8 cellular contexts compared by ENCODE assay signal in the genomic region with DNA sequence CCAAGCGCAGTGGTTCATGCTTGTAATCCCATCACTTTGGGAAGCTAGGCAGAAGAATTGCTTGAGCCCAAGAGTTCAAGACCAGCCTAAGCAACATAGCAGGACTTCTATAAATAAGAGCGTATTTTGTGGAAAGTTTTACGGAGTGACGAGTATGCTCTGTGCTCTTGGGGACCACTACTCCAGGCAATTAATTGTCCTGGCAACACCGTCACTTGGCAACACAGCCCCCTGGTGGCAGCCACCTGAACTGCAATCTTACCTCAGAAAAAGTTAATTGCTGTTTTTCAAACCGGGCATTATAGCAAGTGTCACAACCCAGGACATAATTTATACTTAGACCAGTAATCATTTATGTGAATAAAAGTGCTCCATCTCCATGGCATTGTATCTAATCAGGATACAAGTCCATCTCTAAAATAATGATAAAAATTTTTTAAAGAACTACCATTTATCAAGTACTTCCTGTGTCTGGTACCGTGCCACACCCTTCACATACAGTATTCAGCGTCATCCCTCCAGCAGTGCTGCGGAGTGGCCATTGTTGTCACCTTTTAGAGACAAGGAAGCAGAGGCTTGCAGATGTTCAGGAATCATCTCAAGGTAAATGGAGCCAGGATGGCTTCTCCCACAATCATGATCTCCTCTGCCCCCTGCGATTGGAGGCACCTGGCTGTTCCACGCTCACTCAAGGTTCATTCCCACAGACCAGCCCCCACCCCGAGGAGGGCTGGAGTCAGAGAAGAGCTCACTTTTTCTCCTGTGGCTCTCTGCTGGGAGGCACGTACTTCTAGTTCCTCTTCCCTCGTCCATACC. TPM values are rescaled to one million over a fixed set of nuclear protein-coding genes. Genes with fewer than 3 reads are reported as not detected.
DNase-seq lines count a peak whose midpoint lies in the region; ATAC-seq and TF ChIP-seq lines count a peak whose summit lies in the region.

No MANE protein-coding gene starts in this region.

- ATAC-seq in Panc1 (no peak), psoas muscle (peak in 1 of 4 donors; percentile 31), GM21515 (IDR thresholded peaks at IDR 0.05; ENCODE audit: unreplicated experiment) (no peak), HG03460 (IDR thresholded peaks at IDR 0.05; ENCODE audit: unreplicated experiment) (no peak)

- H3K36me3 ChIP-seq in Panc1 (ENCODE audit: control insufficient read depth, insufficient read depth, low read length): no peaks in the 10 kb centered on the region
- no peaks in the 10 kb centered on the region for H3K36me3 ChIP-seq in psoas muscle (ENCODE audit: insufficient read depth in 1 of 2, low read depth in 1 of 2)

- no TSS peak for BruUV-seq in Panc1 (replicated peaks; lab: Mats Ljungman, UMichigan)

- TF ChIP-seq CTCF in CD14-positive monocyte (IDR thresholded peaks at IDR 0.05) (peak; percentile 99), HFFc6 (IDR thresholded peaks at IDR 0.05) (peak; percentile 99), Panc1 (IDR thresholded peaks at IDR 0.05) (peak; percentile 96), glutamatergic neuron (IDR thresholded peaks at IDR 0.05; ENCODE audit: partially characterized antibody, unreplicated experiment) (peak; percentile 98), psoas muscle (IDR thresholded peaks at IDR 0.05) (peak; percentile 90)

- H3K9me3 Mint-ChIP-seq in CD14-positive monocyte (no peaks in the 10 kb centered on the region), HFFc6 (no peaks in the 10 kb centered on the region), glutamatergic neuron (ENCODE audit: unreplicated experiment) (peaks cover 1% of the 10 kb centered on the region)

- peaks cover 8 to 20% (median 8%) of the 10 kb centered on the region in 3 donors for H3K27me3 Mint-ChIP-seq in CD14-positive monocyte (ENCODE audit: low read depth in 3 of 3)
- H3K27me3 Mint-ChIP-seq in HFFc6 (ENCODE audit: insufficient read depth): peaks cover 28% of the 10 kb centered on the region
- H3K27me3 Mint-ChIP-seq in glutamatergic neuron (ENCODE audit: unreplicated experiment): no peaks in the 10 kb centered on the region

- H3K9me3 ChIP-seq in Panc1 (ENCODE audit: control insufficient read depth, insufficient read depth, low read depth, low read length): no peaks in the 10 kb centered on the region
- H3K9me3 ChIP-seq in psoas muscle: no peaks in the 10 kb centered on the region

- H3K4me1 Mint-ChIP-seq in CD14-positive monocyte (peaks cover 26% of the 10 kb centered on the region), HFFc6 (ENCODE audit: low read depth) (peaks cover 15% of the 10 kb centered on the region), glutamatergic neuron (ENCODE audit: low read depth, unreplicated experiment) (no peaks in the 10 kb centered on the region)

- H3K4me3 Mint-ChIP-seq in CD14-positive monocyte (peak overlapping the region; percentile 30 to 40), HFFc6 (no peak overlapping the region), glutamatergic neuron (ENCODE audit: unreplicated experiment) (no peak overlapping the region)

- H3K36me3 Mint-ChIP-seq in CD14-positive monocyte (peaks cover 0 to 2% of the 10 kb centered on the region in 2 donors), HFFc6 (ENCODE audit: low read depth) (no peaks in the 10 kb centered on the region), glutamatergic neuron (ENCODE audit: unreplicated experiment) (no peaks in the 10 kb centered on the region)

- 46 to 52% (median 50%) methylated on average over 14 of the region's 14 CpGs for WGBS in psoas muscle, 3 donors

- H3K27ac Mint-ChIP-seq in CD14-positive monocyte: peak overlapping the region in 3 of 7 donors; percentile 43 to 63 (median 62)
- H3K27ac Mint-ChIP-seq in HFFc6: no peak overlapping the region
- H3K27ac Mint-ChIP-seq in glutamatergic neuron (ENCODE audit: unreplicated experiment): no peak overlapping the region

- POLR2A ChIA-PET in Panc1 (lab: Charles Lee): no interaction called here

- H3K27ac ChIP-seq in Panc1 (ENCODE audit: low read length) (no peak overlapping the region), psoas muscle (no peak overlapping the region)

- intact Hi-C loops in CD14-positive monocyte (cut with micrococcal nuclease): loop anchor here in 1 of 2 donors (5.0 kb wide), 1 partner anchor 73 kb away; no protein-coding TSS in a partner anchor
- intact Hi-C loops in Panc1 (cut with micrococcal nuclease; ENCODE audit: unreplicated experiment): loop anchor here (2.0 kb wide), 1 partner anchor 71 kb away; no protein-coding TSS in a partner anchor
- intact Hi-C loops in psoas muscle (cut with DNase I): loop anchor here in 1 of 2 donors (2.0 kb wide), 1 partner anchor 71 kb away; no protein-coding TSS in a partner anchor

- H3K27me3 ChIP-seq in Panc1 (ENCODE audit: control insufficient read depth, insufficient read depth, low read length) (0 out of 2 replicates have a peak, but pooled peaks cover 2% of the 10 kb centered on the region), psoas muscle (ENCODE audit: insufficient read depth in 3 of 3, low read length in 2 of 3) (no peaks in the 10 kb centered on the region)

- CTCF ChIA-PET in Panc1 (lab: Charles Lee): interaction anchor here (0.6 kb wide), 1 partner anchor 398 kb away, joined by 4 read pairs; no protein-coding TSS in a partner anchor

- no peaks in the 10 kb centered on the region; the same call in 1 of the 2 replicates for H3K4me1 ChIP-seq in Panc1 (ENCODE audit: control insufficient read depth, insufficient read depth, low read length)
- H3K4me1 ChIP-seq in psoas muscle: no peaks in the 10 kb centered on the region

- in situ Hi-C loops in Panc1 (cut with HindIII; ENCODE audit: low pct_unique_long_range_greater_than_20kb, low sequenced_read_pairs): no loop called here

- H3K4me3 ChIP-seq in Panc1 (ENCODE audit: low read depth in 2 of 2, low read length in 2 of 2) (no peak overlapping the region), psoas muscle (no peak overlapping the region)

- DNase-seq in CD14-positive monocyte (ENCODE audit: low spot score) (peak; percentile 46), HFFc6 (peak; percentile 7), Panc1 (ENCODE audit: low read depth, low spot score) (peak; percentile 47), glutamatergic neuron (peak; percentile 82), psoas muscle (peak in 1 of 2 donors; percentile 49)
- DNase-seq in activated T-helper 9 cell treated with anti-CD3 and anti-CD28 coated beads, Interleukin-2, amount 50 U/mL, for 16 hours (ENCODE audit: low read depth): peak; percentile 60

RNA-seq across cellular contexts. Expression of a gene that starts 34.5 kb away (rescaled TPM):
- polyA plus RNA-seq in CD14-positive monocyte (not detected), psoas muscle (not detected)
- total RNA-seq in HFFc6 (2021; fragmentation: NEBNext Ultra II Directional; extraction: Animal tissue kit (Norgen Biotek cat#: 25700)): not detected
- total RNA-seq in Panc1 (2021; ENCODE audit: unreplicated experiment) (not detected), glutamatergic neuron (ENCODE audit: unreplicated experiment) (not detected), psoas muscle (not detected)
- polyA plus RNA-seq in Panc1 (2012; ENCODE audit: insufficient read length): not detected

RNA-seq across cellular contexts. Expression of a gene that starts 39.0 kb away (rescaled TPM):
- polyA plus RNA-seq in CD14-positive monocyte: not detected
- not detected for total RNA-seq in HFFc6 (2021; fragmentation: NEBNext Ultra II Directional; extraction: Animal tissue kit (Norgen Biotek cat#: 25700))
- total RNA-seq in Panc1 (2021; ENCODE audit: unreplicated experiment): not detected
- polyA plus RNA-seq in Panc1 (2012; ENCODE audit: insufficient read length): not detected
- total RNA-seq in glutamatergic neuron (ENCODE audit: unreplicated experiment): 1.0 TPM
- total RNA-seq in psoas muscle: under 1 TPM in 3 of 4 donors, not detected in 1; 0.08 to 0.34 (median 0.24) TPM
- polyA plus RNA-seq in psoas muscle: under 1 TPM in 2 of 3 donors, not detected in 1; 0.01 to 0.07 TPM

Comparison
In these comparisons a context has a peak if more than half of its experiments do, and no peak if none do; other contexts are left out.
1. H3K4me3 Mint-ChIP-seq: peak in CD14-positive monocyte (2 of 2); none in HFFc6 (single experiment) and glutamatergic neuron (single experiment).
2. Peak in every context shown above with its lines, with median percentiles within 50 percentile points of each other: CTCF ChIP-seq.